ENCODE assay signal across 35 cellular contexts in the genomic region with DNA sequence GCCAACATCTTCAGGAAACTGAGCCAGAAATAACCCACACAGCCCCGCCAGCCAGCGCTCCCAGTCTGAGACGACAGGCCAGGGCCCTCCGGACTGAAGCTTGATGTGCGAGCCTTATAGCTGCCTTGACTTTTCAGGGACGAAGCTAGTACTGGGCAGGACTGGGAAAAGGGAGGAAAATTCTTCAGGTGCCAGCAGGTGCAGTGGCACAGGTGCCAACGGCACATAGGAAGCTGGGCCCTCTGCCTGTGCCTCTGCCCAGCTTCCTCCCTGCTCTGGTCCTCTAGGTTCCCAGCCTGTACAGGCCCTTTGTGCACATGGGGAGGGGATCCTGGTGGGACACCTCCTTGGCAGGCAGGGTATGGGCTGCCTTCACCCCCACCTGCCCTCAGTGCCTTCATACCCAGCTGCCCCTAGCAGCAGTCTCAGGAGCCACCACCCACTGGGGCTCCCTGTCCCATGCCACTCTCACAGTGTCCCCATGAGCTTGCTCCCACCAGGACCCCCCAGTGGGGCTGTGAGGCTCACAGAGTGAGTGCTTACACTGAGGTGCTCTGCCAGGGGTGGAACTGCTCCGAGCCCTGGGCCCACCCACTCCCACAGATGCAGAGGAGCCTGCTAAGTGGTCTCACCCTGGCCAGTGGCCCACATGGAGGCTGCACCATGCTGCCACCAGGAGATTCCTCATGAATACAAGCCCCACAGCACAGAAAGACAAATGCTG.
"Had no signal": no experiment of that assay in that cellular context is flagged by ENCODE, and none has a peak within 500 bp of the region (broad histone marks: within the 10 kb centered on the region; RNA-seq: fewer than 3 reads in every experiment).

No MANE protein-coding gene starts in this region.

- DNase-seq: activated B cell treated with CpG ODN at 0.5 μM for 24 hours; activated CD4-positive, alpha-beta T cell treated with anti-CD3 and anti-CD28 coated beads for 48 hours; activated CD4-positive, alpha-beta T cell treated with anti-CD3 and anti-CD28 coated beads, Interleukin-2, amount 50 U/mL, for 1 hour; activated CD4-positive, alpha-beta T cell treated with anti-CD3 and anti-CD28 coated beads, Interleukin-2, amount 50 U/mL, for 48 hours; activated CD8-positive, alpha-beta memory T cell treated with anti-CD3 and anti-CD28 coated beads for 24 hours; activated CD8-positive, alpha-beta T cell treated with anti-CD3 and anti-CD28 coated beads for 36 hours; activated effector memory CD4-positive, alpha-beta T cell treated with anti-CD3 and anti-CD28 coated beads, Interleukin-2, amount 50 U/mL, for 16 hours; activated naive CD4-positive, alpha-beta T cell treated with anti-CD3 and anti-CD28 coated beads for 36 hours; activated naive CD8-positive, alpha-beta T cell treated with anti-CD3 and anti-CD28 coated beads for 36 hours; activated naive CD8-positive, alpha-beta T cell treated with anti-CD3 and anti-CD28 coated beads, Interleukin-2, amount 50 U/mL, for 24 hours; activated T-cell treated with anti-CD3 and anti-CD28 coated beads, Interleukin-2, amount 50 U/mL, for 4 hours; adrenal gland; amygdala; aorta; central memory CD4-positive, alpha-beta T cell; cerebellar nuclear complex; colonic mucosa; effector CD8-positive, alpha-beta T cell; esophagus squamous epithelium; foreskin melanocyte; T-helper 1 cell; T-helper 17 cell; T1000; WERI-Rb-1 had no signal

- ATAC-seq: activated CD4-positive, CD25-positive, alpha-beta regulatory T cell treated with anti-CD3 and anti-CD28 coated beads, Interleukin-2, amount 50 U/mL, for 24 hours; activated CD8-positive, alpha-beta T cell treated with anti-CD3 and anti-CD28 coated beads for 36 hours; activated naive CD8-positive, alpha-beta T cell treated with anti-CD3 and anti-CD28 coated beads, Interleukin-2, amount 50 U/mL, for 24 hours; activated T-cell treated with anti-CD3 and anti-CD28 coated beads, Interleukin-2, amount 50 U/mL, for 4 hours; gastroesophageal sphincter; T-helper 17 cell had no signal

- H3K4me1 ChIP-seq: breast epithelium, colonic mucosa, esophagus squamous epithelium, gastroesophageal sphincter had no signal

- H3K4me3 Mint-ChIP-seq: activated B cell treated with CpG ODN at 0.5 μM for 24 hours; activated CD8-positive, alpha-beta T cell treated with anti-CD3 and anti-CD28 coated beads for 36 hours; activated naive CD4-positive, alpha-beta T cell treated with anti-CD3 and anti-CD28 coated beads for 36 hours; activated naive CD4-positive, alpha-beta T cell treated with anti-CD3 and anti-CD28 coated beads, Interleukin-2, amount 50 U/mL, for 24 hours; activated naive CD8-positive, alpha-beta T cell treated with anti-CD3 and anti-CD28 coated beads for 36 hours; activated naive CD8-positive, alpha-beta T cell treated with anti-CD3 and anti-CD28 coated beads, Interleukin-2, amount 50 U/mL, for 24 hours; activated T-cell treated with anti-CD3 and anti-CD28 coated beads, Interleukin-2, amount 50 U/mL, for 4 hours; brain; T-helper 17 cell; T-helper 2 cell treated with Interferon-gamma antibody and Interleukin-4, amounts not matched to agents 5 μg/mL and 100 μg/mL, for 36 hours had no signal

- H3K4me1 Mint-ChIP-seq: activated B cell treated with CpG ODN at 0.5 μM for 24 hours; activated naive CD4-positive, alpha-beta T cell treated with anti-CD3 and anti-CD28 coated beads, Interleukin-2, amount 50 U/mL, for 24 hours; activated naive CD8-positive, alpha-beta T cell treated with anti-CD3 and anti-CD28 coated beads for 36 hours; activated naive CD8-positive, alpha-beta T cell treated with anti-CD3 and anti-CD28 coated beads, Interleukin-2, amount 50 U/mL, for 24 hours had no signal

- H3K9me3 Mint-ChIP-seq: activated B cell treated with CpG ODN at 0.5 μM for 24 hours; activated CD8-positive, alpha-beta T cell treated with anti-CD3 and anti-CD28 coated beads for 36 hours; activated naive CD4-positive, alpha-beta T cell treated with anti-CD3 and anti-CD28 coated beads for 36 hours; activated naive CD4-positive, alpha-beta T cell treated with anti-CD3 and anti-CD28 coated beads, Interleukin-2, amount 50 U/mL, for 24 hours; activated naive CD8-positive, alpha-beta T cell treated with anti-CD3 and anti-CD28 coated beads for 36 hours; activated naive CD8-positive, alpha-beta T cell treated with anti-CD3 and anti-CD28 coated beads, Interleukin-2, amount 50 U/mL, for 24 hours; activated T-cell treated with anti-CD3 and anti-CD28 coated beads, Interleukin-2, amount 50 U/mL, for 4 hours; activated T-helper 2 cell treated with anti-CD3 and anti-CD28 coated beads, Interferon-gamma antibody, Interleukin-2, Interleukin-4, amounts not matched to agents 10 μg/mL and 5 μg/mL and 100 μg/mL, durations not matched to agents 14 hours and 24 hours and 36 hours; brain; T-helper 2 cell treated with Interferon-gamma antibody and Interleukin-4, amounts not matched to agents 5 μg/mL and 100 μg/mL, for 36 hours had no signal

- H3K27ac Mint-ChIP-seq: activated B cell treated with CpG ODN at 0.5 μM for 24 hours; activated CD8-positive, alpha-beta T cell treated with anti-CD3 and anti-CD28 coated beads for 36 hours; activated naive CD4-positive, alpha-beta T cell treated with anti-CD3 and anti-CD28 coated beads for 36 hours; activated naive CD4-positive, alpha-beta T cell treated with anti-CD3 and anti-CD28 coated beads, Interleukin-2, amount 50 U/mL, for 24 hours; activated naive CD8-positive, alpha-beta T cell treated with anti-CD3 and anti-CD28 coated beads for 36 hours; activated naive CD8-positive, alpha-beta T cell treated with anti-CD3 and anti-CD28 coated beads, Interleukin-2, amount 50 U/mL, for 24 hours; activated T-helper 2 cell treated with anti-CD3 and anti-CD28 coated beads, Interferon-gamma antibody, Interleukin-2, Interleukin-4, amounts not matched to agents 10 μg/mL and 5 μg/mL and 100 μg/mL, durations not matched to agents 14 hours and 24 hours and 36 hours; T-helper 17 cell; T-helper 2 cell treated with Interferon-gamma antibody and Interleukin-4, amounts not matched to agents 5 μg/mL and 100 μg/mL, for 36 hours had no signal

- H3K27me3 Mint-ChIP-seq: activated B cell treated with CpG ODN at 0.5 μM for 24 hours; activated CD8-positive, alpha-beta T cell treated with anti-CD3 and anti-CD28 coated beads for 36 hours; activated naive CD4-positive, alpha-beta T cell treated with anti-CD3 and anti-CD28 coated beads, Interleukin-2, amount 50 U/mL, for 24 hours; activated naive CD8-positive, alpha-beta T cell treated with anti-CD3 and anti-CD28 coated beads for 36 hours; activated naive CD8-positive, alpha-beta T cell treated with anti-CD3 and anti-CD28 coated beads, Interleukin-2, amount 50 U/mL, for 24 hours; T-helper 17 cell had no signal

- H3K27ac ChIP-seq: adrenal gland, breast epithelium, cardiac muscle cell, colonic mucosa, epithelial cell of prostate, esophagus squamous epithelium, gastroesophageal sphincter, WERI-Rb-1 had no signal

- FAIRE-seq: endometrium, endothelial cell of umbilical vein had no signal

- H3K9me3 ChIP-seq: adrenal gland, breast epithelium, colonic mucosa, esophagus squamous epithelium, gastroesophageal sphincter had no signal

- H3K36me3 Mint-ChIP-seq: activated naive CD4-positive, alpha-beta T cell treated with anti-CD3 and anti-CD28 coated beads, Interleukin-2, amount 50 U/mL, for 24 hours; activated naive CD8-positive, alpha-beta T cell treated with anti-CD3 and anti-CD28 coated beads for 36 hours; brain had no signal

- H3K4me3 ChIP-seq: adrenal gland, breast epithelium, cardiac muscle cell, colonic mucosa, esophagus squamous epithelium, gastroesophageal sphincter had no signal

- H3K36me3 ChIP-seq: adrenal gland, breast epithelium, cardiac muscle cell, colonic mucosa, WERI-Rb-1 had no signal

- H3K27me3 ChIP-seq: adrenal gland, breast epithelium, cardiac muscle cell, colonic mucosa, esophagus squamous epithelium, gastroesophageal sphincter had no signal
